ENCODE assay signal across 8 cellular contexts in the genomic region with DNA sequence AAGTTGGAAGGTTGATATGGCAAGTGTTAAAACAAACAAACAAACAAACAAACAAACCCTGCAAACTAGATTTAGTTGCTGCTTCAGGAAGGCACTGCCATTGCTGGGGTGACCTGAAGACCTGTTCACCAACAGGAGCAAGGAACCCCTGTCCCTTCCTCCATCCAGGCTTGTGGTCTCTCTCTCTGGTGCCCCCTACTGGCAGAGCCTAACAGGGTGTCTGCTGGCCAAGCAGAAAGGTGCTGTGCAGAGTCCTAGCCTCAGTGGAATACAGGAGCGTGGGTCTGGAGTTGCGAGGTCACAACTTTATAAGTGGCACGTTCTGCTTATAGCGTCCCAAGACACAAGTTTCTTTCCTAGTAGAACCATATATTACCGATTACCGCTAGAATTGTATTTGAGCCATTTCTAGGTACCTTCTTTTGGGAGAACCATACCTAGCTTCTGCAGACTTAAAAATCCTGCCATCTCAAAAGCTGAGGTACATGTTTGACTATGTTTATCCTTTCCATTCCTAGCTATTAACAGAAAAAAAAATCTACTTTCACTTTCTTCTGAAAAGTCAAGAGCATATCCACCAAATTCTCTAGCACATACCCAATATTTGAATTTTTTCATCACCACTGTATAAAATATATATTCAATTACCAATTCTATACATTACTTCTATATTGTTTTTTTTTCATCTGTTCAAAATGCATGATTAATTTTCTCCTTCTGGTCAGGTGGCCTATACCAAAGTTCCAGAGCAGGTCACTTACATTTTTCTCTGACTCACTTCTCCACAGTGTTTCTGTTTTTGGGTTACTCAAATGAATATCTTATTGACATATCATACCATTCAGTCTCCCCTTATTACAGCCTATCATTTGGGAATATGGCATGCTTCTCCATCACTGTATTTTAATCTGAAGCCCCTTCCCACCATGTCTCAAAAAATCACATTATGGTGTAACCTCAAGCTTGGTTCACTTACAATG. TPM values are rescaled to one million over a fixed set of nuclear protein-coding genes. Genes with fewer than 3 reads are reported as not detected.
DNase-seq lines count a peak whose midpoint lies in the region; ATAC-seq and TF ChIP-seq lines count a peak whose summit lies in the region.

No MANE protein-coding gene starts in this region.

- peaks cover 26% of the 10 kb centered on the region for H3K27me3 Mint-ChIP-seq in central memory CD8-positive, alpha-beta T cell

- no peaks in the 10 kb centered on the region for H3K36me3 ChIP-seq in lung (ENCODE audit: control insufficient read depth in 2 of 2, insufficient read depth in 2 of 2, low read length in 2 of 2)

- no peaks in the 10 kb centered on the region for H3K9me3 Mint-ChIP-seq in central memory CD8-positive, alpha-beta T cell

- no peak overlapping the region for H3K4me3 ChIP-seq in HL-60 (replicated peaks; ENCODE audit: insufficient read depth, low read length)
- H3K4me3 ChIP-seq in lung: no peak overlapping the region

- no peak overlapping the region for H3K27ac Mint-ChIP-seq in central memory CD8-positive, alpha-beta T cell (ENCODE audit: low read depth)

- WGBS in lung, 2 donors: 74 to 77% methylated on average over 6 of the region's 6 CpGs

- H3K4me3 Mint-ChIP-seq in central memory CD8-positive, alpha-beta T cell: no peak overlapping the region

- no peak overlapping the region for H3K27ac ChIP-seq in HL-60 (replicated peaks)
- no peak overlapping the region for H3K27ac ChIP-seq in lung (ENCODE audit: low read depth in 1 of 2, low read length in 1 of 2)

- ATAC-seq in central memory CD8-positive, alpha-beta T cell (replicated peaks; ENCODE audit: extremely low read depth, poor library complexity, severe bottlenecking): peak; percentile 65
- no peak for ATAC-seq in lung (ENCODE audit: insufficient read depth, low FRiP score)

- H3K9me3 ChIP-seq in lung (ENCODE audit: control insufficient read depth in 2 of 2, insufficient read depth in 1 of 2, low read length in 1 of 2): no peaks in the 10 kb centered on the region

- H3K36me3 Mint-ChIP-seq in central memory CD8-positive, alpha-beta T cell (ENCODE audit: insufficient read depth): no peaks in the 10 kb centered on the region

- no peaks in the 10 kb centered on the region for H3K4me1 ChIP-seq in lung (ENCODE audit: control insufficient read depth in 2 of 2, insufficient read depth in 2 of 2, low read length in 2 of 2)

- no peaks in the 10 kb centered on the region for H3K4me1 Mint-ChIP-seq in central memory CD8-positive, alpha-beta T cell

- DNase-seq in NCI-H187 (lab: John Stamatoyannopoulos, UW) (peak; percentile 7 to 30), NCI-H187 treated with DMSO at 0.1 percent for 48 hours (lab: John Stamatoyannopoulos, UW) (no peak), HL-60 (ENCODE audit: low read depth in 1 of 2, low spot score in 1 of 2) (peak; percentile 50 to 53), lung (ENCODE audit: low spot score) (peak; percentile 63), DMS153 (lab: John Stamatoyannopoulos, UW) (no peak)
- peak; percentile 31 for DNase-seq in activated CD4-positive, CD25-positive, alpha-beta regulatory T cell treated with anti-CD3 and anti-CD28 coated beads, Interleukin-2, amount 50 U/mL, for 16 hours (ENCODE audit: low read depth, low spot score)
- DNase-seq in central memory CD8-positive, alpha-beta T cell (ENCODE audit: low spot score in 2 of 2): peak; percentile 30 to 47
- peak; percentile 41 for DNase-seq in stimulated activated CD8-positive, alpha-beta memory T cell treated with anti-CD3 and anti-CD28 coated beads, Interleukin-4, amount 100 ng/mL, for 24 hours (ENCODE audit: low read depth)

- TF ChIP-seq CTCF in HL-60 (IDR thresholded peaks at IDR 0.05; ENCODE audit: insufficient read depth, low read length) (peak; percentile 94), lung (IDR thresholded peaks at IDR 0.05; ENCODE audit: control extremely low read depth, extremely low read depth) (peak; percentile 31)

- H3K27me3 ChIP-seq in HL-60 (ENCODE audit: insufficient read depth, poor library complexity, severe bottlenecking): no peaks in the 10 kb centered on the region
- H3K27me3 ChIP-seq in lung (ENCODE audit: control insufficient read depth, insufficient read depth): no peaks in the 10 kb centered on the region

RNA-seq across cellular contexts. Expression of gene CALD1, which starts 29.1 kb away (rescaled TPM):
- 100 to 1,000 TPM; 127 to 173 TPM for total RNA-seq in lung
- 10 to 100 TPM; 56.4 to 57.3 TPM for polyA plus RNA-seq in lung

Comparison
In these comparisons a context has a peak if more than half of its experiments do, and no peak if none do; other contexts are left out.
1. DNase-seq: peak in NCI-H187 (2 of 2), HL-60 (2 of 2), activated CD4-positive, CD25-positive, alpha-beta regulatory T cell treated with anti-CD3 and anti-CD28 coated beads, Interleukin-2, amount 50 U/mL, for 16 hours (single experiment), central memory CD8-positive, alpha-beta T cell (2 of 2), lung (single experiment) and stimulated activated CD8-positive, alpha-beta memory T cell treated with anti-CD3 and anti-CD28 coated beads, Interleukin-4, amount 100 ng/mL, for 24 hours (single experiment); none in NCI-H187 treated with DMSO at 0.1 percent for 48 hours (single experiment) and DMS153 (single experiment).